Comparison of ENCODE assay signal across 2 cellular contexts in the genomic region with DNA sequence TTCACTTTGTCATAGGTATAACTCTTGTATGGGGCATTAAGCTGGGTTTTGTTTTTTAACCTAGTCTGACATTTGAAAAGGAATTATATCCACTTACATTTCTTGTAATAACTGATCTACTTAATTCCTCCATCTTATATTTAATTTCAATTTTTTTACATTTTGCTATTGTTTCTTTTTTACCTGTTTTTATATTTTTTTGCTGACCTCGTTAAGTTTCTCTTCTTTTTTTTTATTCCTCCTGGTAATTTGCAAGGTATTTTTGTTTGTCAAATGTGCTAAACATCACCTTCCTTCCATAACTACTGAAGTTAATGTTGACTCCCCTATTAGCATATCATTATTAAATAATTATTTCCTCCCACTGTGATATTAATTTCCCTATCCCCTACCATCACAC.
A peak's percentile ranks its signal among the peaks of the same experiment; 100 is the strongest.
TF ChIP-seq lines count a peak whose summit lies in the region.

No MANE protein-coding gene starts in this region.

TF ChIP-seq in HepG2, 621 proteins besides CTCF, POLR2A, EP300 and RAD21 (continued from another document):
- peak; percentile 29 to 87; a peak in 3 of 4 replicates for TF ChIP-seq MAFK (conservative IDR thresholded peaks at IDR 0.05 in 1 of 2, IDR thresholded peaks at IDR 0.05 in 1 of 2; ENCODE audit: low read length in 2 of 2)

TF ChIP-seq in K562, 482 proteins besides CTCF, POLR2A, EP300 and RAD21 (continued from another document):
- TF ChIP-seq, protein P1, sequence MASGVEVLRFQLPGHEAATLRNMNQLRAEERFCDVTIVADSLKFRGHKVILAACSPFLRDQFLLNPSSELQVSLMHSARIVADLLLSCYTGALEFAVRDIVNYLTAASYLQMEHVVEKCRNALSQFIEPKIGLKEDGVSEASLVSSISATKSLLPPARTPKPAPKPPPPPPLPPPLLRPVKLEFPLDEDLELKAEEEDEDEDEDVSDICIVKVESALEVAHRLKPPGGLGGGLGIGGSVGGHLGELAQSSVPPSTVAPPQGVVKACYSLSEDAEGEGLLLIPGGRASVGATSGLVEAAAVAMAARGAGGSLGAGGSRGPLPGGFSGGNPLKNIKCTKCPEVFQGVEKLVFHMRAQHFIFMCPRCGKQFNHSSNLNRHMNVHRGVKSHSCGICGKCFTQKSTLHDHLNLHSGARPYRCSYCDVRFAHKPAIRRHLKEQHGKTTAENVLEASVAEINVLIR (CRISPR knock-in tag; IDR thresholded peaks at IDR 0.05) = no peak
- TF ChIP-seq ZNF316 (IDR thresholded peaks at IDR 0.05) (peak; percentile 94), C11orf30 (IDR thresholded peaks at IDR 0.05; ENCODE audit: low read depth) (peak; percentile 83), NCOA1 (IDR thresholded peaks at IDR 0.05; ENCODE audit: low read depth) (no peak), MAFK (IDR thresholded peaks at IDR 0.05; ENCODE audit: low read length) (peak; percentile 54; the same call in 1 of the 2 replicates), MAFG (tag; conservative IDR thresholded peaks at IDR 0.05) (peak; percentile 42; the same call in 1 of the 2 replicates), ZFP30 (CRISPR knock-in tag; IDR thresholded peaks at IDR 0.05; ENCODE audit: borderline replicate concordance) (no peak), SIN3A (IDR thresholded peaks at IDR 0.05; ENCODE audit: borderline replicate concordance in 2 of 2, control insufficient read depth in 1 of 2, low read depth in 2 of 2, low read length in 2 of 2) (no peak), MTA2 (IDR thresholded peaks at IDR 0.05; ENCODE audit: low read depth) (no peak), PHF20 (IDR thresholded peaks at IDR 0.05; ENCODE audit: partially characterized antibody) (no peak), ZC3H8 (IDR thresholded peaks at IDR 0.05) (no peak), BACH1 (tag; IDR thresholded peaks at IDR 0.05) (no peak)
- TF ChIP-seq, protein P2, sequence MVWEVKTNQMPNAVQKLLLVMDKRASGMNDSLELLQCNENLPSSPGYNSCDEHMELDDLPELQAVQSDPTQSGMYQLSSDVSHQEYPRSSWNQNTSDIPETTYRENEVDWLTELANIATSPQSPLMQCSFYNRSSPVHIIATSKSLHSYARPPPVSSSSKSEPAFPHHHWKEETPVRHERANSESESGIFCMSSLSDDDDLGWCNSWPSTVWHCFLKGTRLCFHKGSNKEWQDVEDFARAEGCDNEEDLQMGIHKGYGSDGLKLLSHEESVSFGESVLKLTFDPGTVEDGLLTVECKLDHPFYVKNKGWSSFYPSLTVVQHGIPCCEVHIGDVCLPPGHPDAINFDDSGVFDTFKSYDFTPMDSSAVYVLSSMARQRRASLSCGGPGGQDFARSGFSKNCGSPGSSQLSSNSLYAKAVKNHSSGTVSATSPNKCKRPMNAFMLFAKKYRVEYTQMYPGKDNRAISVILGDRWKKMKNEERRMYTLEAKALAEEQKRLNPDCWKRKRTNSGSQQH (CRISPR knock-in tag; IDR thresholded peaks at IDR 0.05) = no peak
- TF ChIP-seq, protein P3, sequence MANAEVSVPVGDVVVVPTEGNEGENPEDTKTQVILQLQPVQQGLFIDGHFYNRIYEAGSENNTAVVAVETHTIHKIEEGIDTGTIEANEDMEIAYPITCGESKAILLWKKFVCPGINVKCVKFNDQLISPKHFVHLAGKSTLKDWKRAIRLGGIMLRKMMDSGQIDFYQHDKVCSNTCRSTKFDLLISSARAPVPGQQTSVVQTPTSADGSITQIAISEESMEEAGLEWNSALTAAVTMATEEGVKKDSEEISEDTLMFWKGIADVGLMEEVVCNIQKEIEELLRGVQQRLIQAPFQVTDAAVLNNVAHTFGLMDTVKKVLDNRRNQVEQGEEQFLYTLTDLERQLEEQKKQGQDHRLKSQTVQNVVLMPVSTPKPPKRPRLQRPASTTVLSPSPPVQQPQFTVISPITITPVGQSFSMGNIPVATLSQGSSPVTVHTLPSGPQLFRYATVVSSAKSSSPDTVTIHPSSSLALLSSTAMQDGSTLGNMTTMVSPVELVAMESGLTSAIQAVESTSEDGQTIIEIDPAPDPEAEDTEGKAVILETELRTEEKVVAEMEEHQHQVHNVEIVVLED (CRISPR knock-in tag; IDR thresholded peaks at IDR 0.05) = no peak
- TF ChIP-seq, protein P4, sequence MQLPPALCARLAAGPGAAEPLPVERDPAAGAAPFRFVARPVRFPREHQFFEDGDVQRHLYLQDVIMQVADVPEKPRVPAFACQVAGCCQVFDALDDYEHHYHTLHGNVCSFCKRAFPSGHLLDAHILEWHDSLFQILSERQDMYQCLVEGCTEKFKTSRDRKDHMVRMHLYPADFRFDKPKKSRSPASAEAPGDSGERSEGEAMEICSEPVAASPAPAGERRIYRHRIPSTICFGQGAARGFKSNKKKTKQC (CRISPR knock-in tag; IDR thresholded peaks at IDR 0.05) = no peak
- TF ChIP-seq, protein P5, sequence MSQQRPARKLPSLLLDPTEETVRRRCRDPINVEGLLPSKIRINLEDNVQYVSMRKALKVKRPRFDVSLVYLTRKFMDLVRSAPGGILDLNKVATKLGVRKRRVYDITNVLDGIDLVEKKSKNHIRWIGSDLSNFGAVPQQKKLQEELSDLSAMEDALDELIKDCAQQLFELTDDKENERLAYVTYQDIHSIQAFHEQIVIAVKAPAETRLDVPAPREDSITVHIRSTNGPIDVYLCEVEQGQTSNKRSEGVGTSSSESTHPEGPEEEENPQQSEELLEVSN (IDR thresholded peaks at IDR 0.05; ENCODE audit: borderline replicate concordance in 1 of 2, extremely low read depth in 1 of 2, insufficient read depth in 1 of 2, insufficient read length in 1 of 2, low read depth in 1 of 2, low read length in 1 of 2, poor library complexity in 1 of 2, severe bottlenecking in 1 of 2) = no peak
- TF ChIP-seq, protein P6, sequence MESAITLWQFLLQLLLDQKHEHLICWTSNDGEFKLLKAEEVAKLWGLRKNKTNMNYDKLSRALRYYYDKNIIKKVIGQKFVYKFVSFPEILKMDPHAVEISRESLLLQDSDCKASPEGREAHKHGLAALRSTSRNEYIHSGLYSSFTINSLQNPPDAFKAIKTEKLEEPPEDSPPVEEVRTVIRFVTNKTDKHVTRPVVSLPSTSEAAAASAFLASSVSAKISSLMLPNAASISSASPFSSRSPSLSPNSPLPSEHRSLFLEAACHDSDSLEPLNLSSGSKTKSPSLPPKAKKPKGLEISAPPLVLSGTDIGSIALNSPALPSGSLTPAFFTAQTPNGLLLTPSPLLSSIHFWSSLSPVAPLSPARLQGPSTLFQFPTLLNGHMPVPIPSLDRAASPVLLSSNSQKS (CRISPR knock-in tag; IDR thresholded peaks at IDR 0.05) = no peak
